Comparison of ENCODE assay signal across 1 cellular context in the genomic region with DNA sequence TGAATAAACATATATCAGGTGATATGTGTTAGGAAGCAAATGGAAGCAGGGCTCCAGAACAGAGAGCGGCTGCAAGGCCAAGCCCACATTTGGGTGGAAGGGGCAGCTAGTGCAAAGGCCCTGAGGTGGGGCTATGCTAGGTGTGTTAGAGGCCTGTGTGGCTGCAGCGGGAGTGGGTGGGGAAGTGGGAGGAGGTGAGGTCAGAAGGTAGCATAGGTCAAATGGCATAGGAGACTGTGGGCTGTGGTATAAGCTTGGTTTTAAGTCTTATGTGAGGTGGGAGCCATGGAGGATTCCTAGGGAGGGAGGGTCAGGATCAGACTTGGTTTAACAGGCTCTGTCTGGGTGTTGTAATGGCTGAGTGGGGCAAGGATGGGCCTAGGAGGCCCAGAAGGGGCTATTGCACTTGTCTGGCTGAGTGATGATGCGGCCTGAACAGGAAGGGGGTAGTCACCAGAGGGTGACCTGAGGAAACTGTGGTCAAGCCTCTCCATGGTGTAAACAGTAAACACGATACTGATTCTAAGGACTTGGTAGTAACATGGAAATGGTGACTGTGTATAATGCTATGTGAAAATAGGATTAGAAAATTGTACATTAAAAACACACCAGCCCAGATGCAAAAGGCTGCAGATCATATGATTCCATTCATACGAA.
TF ChIP-seq lines count a peak whose summit lies in the region.

No MANE protein-coding gene starts in this region.

TF ChIP-seq in GM12878, 131 proteins besides CTCF, POLR2A, EP300 and RAD21 (continued from another document):
- TF ChIP-seq CBFB (IDR thresholded peaks at IDR 0.05; ENCODE audit: low read depth) (peak; percentile 60; the same call in 1 of the 2 replicates), PRDM15 (CRISPR knock-in tag; IDR thresholded peaks at IDR 0.05) (no peak), RFX5 (IDR thresholded peaks at IDR 0.05; ENCODE audit: low read depth, low read length) (no peak), ASH2L (IDR thresholded peaks at IDR 0.05; ENCODE audit: borderline replicate concordance, low read depth) (no peak), SUPT20H (IDR thresholded peaks at IDR 0.05; ENCODE audit: borderline replicate concordance, control insufficient read depth, low read depth, low read length) (no peak), STAT3 (IDR thresholded peaks at IDR 0.05; ENCODE audit: low read depth, low read length) (0 out of 2 replicates have a peak, but pooled peaks have one; percentile 29), DPF2 (IDR thresholded peaks at IDR 0.05) (no peak; the same call in 1 of the 2 replicates), MLLT1 (IDR thresholded peaks at IDR 0.05) (0 out of 2 replicates have a peak, but pooled peaks have one; percentile 31)
- TF ChIP-seq, protein P1, sequence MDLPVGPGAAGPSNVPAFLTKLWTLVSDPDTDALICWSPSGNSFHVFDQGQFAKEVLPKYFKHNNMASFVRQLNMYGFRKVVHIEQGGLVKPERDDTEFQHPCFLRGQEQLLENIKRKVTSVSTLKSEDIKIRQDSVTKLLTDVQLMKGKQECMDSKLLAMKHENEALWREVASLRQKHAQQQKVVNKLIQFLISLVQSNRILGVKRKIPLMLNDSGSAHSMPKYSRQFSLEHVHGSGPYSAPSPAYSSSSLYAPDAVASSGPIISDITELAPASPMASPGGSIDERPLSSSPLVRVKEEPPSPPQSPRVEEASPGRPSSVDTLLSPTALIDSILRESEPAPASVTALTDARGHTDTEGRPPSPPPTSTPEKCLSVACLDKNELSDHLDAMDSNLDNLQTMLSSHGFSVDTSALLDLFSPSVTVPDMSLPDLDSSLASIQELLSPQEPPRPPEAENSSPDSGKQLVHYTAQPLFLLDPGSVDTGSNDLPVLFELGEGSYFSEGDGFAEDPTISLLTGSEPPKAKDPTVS (IDR thresholded peaks at IDR 0.05; ENCODE audit: low read depth, low read length): no peak
TF ChIP-seq in GM12878: peak in this region for 32.
